ENCODE assay signal across 8 cellular contexts in genomic region chr9:35748858-35749514, GRCh38. TPM values are rescaled to one million over a fixed set of nuclear protein-coding genes. Genes with fewer than 3 reads are reported as not detected.
DNase-seq lines count a peak whose midpoint lies in the region; ATAC-seq and TF ChIP-seq lines count a peak whose summit lies in the region.

GBA2 (minus strand) TSS chr9:35749228; CDS start chr9:35748704, 524 bp downstream.
RGP1 (plus strand) TSS chr9:35749287; CDS start chr9:35749756, 469 bp downstream.

- WGBS in thymus = under 1% methylated on average over 69 of the region's 69 CpGs

- H3K36me3 ChIP-seq in thymus (ENCODE audit: control insufficient read depth, insufficient read depth) = peaks cover 37% of the 10 kb centered on the region

- H3K9me3 Mint-ChIP-seq in IgD-negative memory B cell (no peaks in the 10 kb centered on the region), nephron (no peaks in the 10 kb centered on the region)

- H3K27me3 Mint-ChIP-seq in IgD-negative memory B cell = no peaks in the 10 kb centered on the region
- no peaks in the 10 kb centered on the region for H3K27me3 Mint-ChIP-seq in nephron (ENCODE audit: low read depth)

- H3K9me3 ChIP-seq in thymus (ENCODE audit: control insufficient read depth) = no peaks in the 10 kb centered on the region

- H3K27ac Mint-ChIP-seq in IgD-negative memory B cell (peak within 1 kb of the TSS; percentile 82 to 98 (median 93)), nephron (peak within 1 kb of the TSS; percentile 86 to 96 (median 95))

- TF ChIP-seq CTCF in foreskin fibroblast (IDR thresholded peaks at IDR 0.05; ENCODE audit: low read depth, low read length) = no peak
- TF ChIP-seq CTCF in nephron (IDR thresholded peaks at IDR 0.05; ENCODE audit: unreplicated experiment in 3 of 3) = no peak

- peaks cover 25% of the 10 kb centered on the region for H3K4me1 ChIP-seq in thymus (ENCODE audit: control insufficient read depth, insufficient read depth, low read length)

- peak; percentile 61 for TF ChIP-seq POLR2A in Raji (IDR thresholded peaks at IDR 0.05; ENCODE audit: insufficient read depth, low read depth, low read length)

- DNase-seq in DMS79 (lab: John Stamatoyannopoulos, UW) (peak; percentile 54), foreskin fibroblast (peak; percentile 68 to 89)
- DNase-seq in activated naive CD4-positive, alpha-beta T cell (lab: John Stamatoyannopoulos, UW) = peak; percentile 28 to 51 (median 35)

- no peaks in the 10 kb centered on the region for H3K36me3 Mint-ChIP-seq in IgD-negative memory B cell
- H3K36me3 Mint-ChIP-seq in nephron (ENCODE audit: low read depth) = peaks cover 47% of the 10 kb centered on the region

- peak within 1 kb of the TSS; percentile 89 for H3K27ac ChIP-seq in thymus (ENCODE audit: low read depth)

- H3K4me3 ChIP-seq in foreskin fibroblast (ENCODE audit: low read depth in 1 of 2, low read length in 2 of 2) (peak within 1 kb of the TSS; percentile 88 to 90), thymus (ENCODE audit: low read length) (peak within 1 kb of the TSS; percentile 88)

- H3K4me1 Mint-ChIP-seq in IgD-negative memory B cell = peaks cover 37 to 41% (median 38%) of the 10 kb centered on the region in 3 donors
- H3K4me1 Mint-ChIP-seq in nephron = peaks cover 35% of the 10 kb centered on the region

- no peaks in the 10 kb centered on the region for H3K27me3 ChIP-seq in thymus (ENCODE audit: control insufficient read depth, insufficient read depth)

- H3K4me3 Mint-ChIP-seq in IgD-negative memory B cell (peak within 1 kb of the TSS; percentile 92 to 99 (median 94)), nephron (peak within 1 kb of the TSS; percentile 94 to 97 (median 97))

- peak; percentile 73 for ATAC-seq in GM21576 (IDR thresholded peaks at IDR 0.05; ENCODE audit: unreplicated experiment)

RNA-seq across cellular contexts. Expression of gene GBA2, which starts in this region (rescaled TPM):
- polyA plus RNA-seq in IgD-negative memory B cell (34.6 TPM), thymus (36.9 TPM)

RNA-seq across cellular contexts. Expression of gene RGP1, which starts in this region (rescaled TPM):
- polyA plus RNA-seq in IgD-negative memory B cell (7.2 TPM), thymus (6.5 TPM)

Comparison
In these comparisons a context has a peak if more than half of its experiments do, and no peak if none do; other contexts are left out.
1. Peak in every context shown above with its lines: DNase-seq, ATAC-seq, H3K4me3 ChIP-seq and H3K27ac ChIP-seq.